In the genomic region with DNA sequence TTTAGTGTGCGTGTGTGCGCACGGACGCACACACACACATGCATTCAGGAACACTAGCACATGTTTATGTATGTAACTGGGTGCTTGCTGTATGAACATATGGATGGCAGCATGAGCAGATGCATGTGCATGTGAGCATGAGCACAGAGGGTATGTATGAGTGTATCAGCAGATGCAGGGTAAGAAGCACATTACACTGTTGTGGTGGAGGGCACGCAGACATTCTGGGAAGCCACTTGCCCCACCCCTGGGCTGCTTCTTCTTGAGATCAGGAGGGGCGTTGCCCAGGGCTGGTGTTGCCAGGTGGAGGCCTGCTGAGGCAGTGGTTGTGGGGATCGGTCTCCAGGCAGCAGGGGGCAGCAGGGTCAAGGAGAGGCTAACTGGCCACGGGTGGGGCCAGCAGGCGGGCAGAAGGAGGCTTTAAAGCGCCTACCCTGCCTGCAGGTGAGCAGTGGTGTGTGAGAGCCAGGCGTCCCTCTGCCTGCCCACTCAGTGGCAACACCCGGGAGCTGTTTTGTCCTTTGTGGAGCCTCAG, we compare ENCODE assay signal across 10 cellular contexts. TPM values are rescaled to one million over a fixed set of nuclear protein-coding genes. Genes with fewer than 3 reads are reported as not detected.
A peak's percentile ranks its signal among the peaks of the same experiment; 100 is the strongest.
DNase-seq lines count a peak whose midpoint lies in the region; ATAC-seq, FAIRE-seq and TF ChIP-seq lines count a peak whose summit lies in the region.
"Had no signal": no experiment of that assay in that cellular context is flagged by ENCODE, and none has a peak within 500 bp of the region (broad histone marks: within the 10 kb centered on the region; RNA-seq: fewer than 3 reads in every experiment).

No MANE protein-coding gene starts in this region.

- no peaks in the 10 kb centered on the region for H3K27me3 Mint-ChIP-seq in activated T-helper 17 cell treated with anti-CD3 and anti-CD28 coated beads, Interleukin-2, amount 50 U/mL, for 72 hours

- no peak for TF ChIP-seq CTCF in D721Med (IDR thresholded peaks at IDR 0.05; ENCODE audit: insufficient read depth, missing control alignments)

- FAIRE-seq in D721Med (lab: Jason Lieb, UNC) = no peak

- no peaks in the 10 kb centered on the region for H3K9me3 Mint-ChIP-seq in activated T-helper 17 cell treated with anti-CD3 and anti-CD28 coated beads, Interleukin-2, amount 50 U/mL, for 72 hours

- DNase-seq in NCI-H345 (lab: John Stamatoyannopoulos, UW) (peak; percentile 29), NCI-H345 treated with DMSO at 0.1 percent for 48 hours (lab: John Stamatoyannopoulos, UW; ENCODE audit: unreplicated experiment) (no peak), NCI-H2171 treated with DMSO at 0.1 percent for 48 hours (lab: John Stamatoyannopoulos, UW) (peak; percentile 94), dermis blood vessel endothelial cell (peak; percentile 30), pons (ENCODE audit: low spot score) (peak; percentile 57), D721Med (ENCODE audit: insufficient read length, low spot score) (no peak), GM19238 (ENCODE audit: insufficient read length, low spot score) (no peak)

- H3K4me1 Mint-ChIP-seq in activated T-helper 17 cell treated with anti-CD3 and anti-CD28 coated beads, Interleukin-2, amount 50 U/mL, for 72 hours = peaks cover 3% of the 10 kb centered on the region

- no peak overlapping the region for H3K27ac Mint-ChIP-seq in activated T-helper 17 cell treated with anti-CD3 and anti-CD28 coated beads, Interleukin-2, amount 50 U/mL, for 72 hours

- no peak overlapping the region for H3K4me3 Mint-ChIP-seq in activated T-helper 17 cell treated with anti-CD3 and anti-CD28 coated beads, Interleukin-2, amount 50 U/mL, for 72 hours

- ATAC-seq in activated T-helper 17 cell treated with anti-CD3 and anti-CD28 coated beads, Interleukin-2, amount 50 U/mL, for 72 hours (replicated peaks) = no peak

- H3K36me3 Mint-ChIP-seq in activated T-helper 17 cell treated with anti-CD3 and anti-CD28 coated beads, Interleukin-2, amount 50 U/mL, for 72 hours (ENCODE audit: low read depth) = no peaks in the 10 kb centered on the region

RNA-seq across cellular contexts. Expression of gene P3R3URF, which starts 3.9 kb away (rescaled TPM):
- not detected in 2 replicates for total RNA-seq in dermis blood vessel endothelial cell
- total RNA-seq in activated T-helper 17 cell treated with anti-CD3 and anti-CD28 coated beads, Interleukin-2, amount 50 U/mL, for 72 hours = not detected
- total RNA-seq: occipital lobe; T-helper 1 cell treated with Interleukin-12 subunit alpha and Interleukin-12 subunit beta and Interleukin-4 antibody, amounts not matched to agents 30 ng/mL and 1 ng/mL, for 36 hours had no signal

RNA-seq across cellular contexts. Expression of gene TSPAN1, which starts 5.3 kb away (rescaled TPM):
- total RNA-seq in dermis blood vessel endothelial cell = 0.28 and 0.68 TPM in 2 replicates
- not detected for total RNA-seq in activated T-helper 17 cell treated with anti-CD3 and anti-CD28 coated beads, Interleukin-2, amount 50 U/mL, for 72 hours

RNA-seq across cellular contexts. Expression of gene POMGNT1, which starts 18.1 kb away (rescaled TPM):
- 42.4 and 52.3 TPM in 2 replicates for total RNA-seq in dermis blood vessel endothelial cell
- total RNA-seq in activated T-helper 17 cell treated with anti-CD3 and anti-CD28 coated beads, Interleukin-2, amount 50 U/mL, for 72 hours = 10 to 100 TPM; 36.0 to 40.6 TPM

RNA-seq across cellular contexts. Expression of gene LURAP1, which starts 23.0 kb away (rescaled TPM):
- total RNA-seq in dermis blood vessel endothelial cell = 1.8 and 2.2 TPM in 2 replicates
- under 1 TPM in 1 of 2 donors, not detected in 1; 0.24 TPM for total RNA-seq in activated T-helper 17 cell treated with anti-CD3 and anti-CD28 coated beads, Interleukin-2, amount 50 U/mL, for 72 hours

RNA-seq across cellular contexts. Expression of gene PIK3R3, which starts 47.7 kb away (rescaled TPM):
- total RNA-seq in dermis blood vessel endothelial cell = 15.8 and 21.0 TPM in 2 replicates
- total RNA-seq in activated T-helper 17 cell treated with anti-CD3 and anti-CD28 coated beads, Interleukin-2, amount 50 U/mL, for 72 hours = 1 to 10 TPM in 1 of 2 donors, under 1 TPM in 1; 0.56 to 2.2 TPM

Comparison
In these comparisons a context has a peak if more than half of its experiments do, and no peak if none do; other contexts are left out.
1. DNase-seq: peak in NCI-H345 (single experiment), NCI-H2171 treated with DMSO at 0.1 percent for 48 hours (single experiment), dermis blood vessel endothelial cell (single experiment) and pons (single experiment); none in NCI-H345 treated with DMSO at 0.1 percent for 48 hours (single experiment), D721Med (single experiment) and GM19238 (single experiment).